15 cellular contexts compared by ENCODE assay signal in genomic region chr11:134562176-134562575, GRCh38.
"Had no signal": no experiment of that assay in that cellular context is flagged by ENCODE, and none has a peak within 500 bp of the region (broad histone marks: within the 10 kb centered on the region; RNA-seq: fewer than 3 reads in every experiment).

No MANE protein-coding gene starts in this region.

- H3K4me1 Mint-ChIP-seq: activated naive CD4-positive, alpha-beta T cell treated with anti-CD3 and anti-CD28 coated beads, Interleukin-2, amount 50 U/mL, for 24 hours had no signal

- H3K9me3 Mint-ChIP-seq: activated naive CD4-positive, alpha-beta T cell treated with anti-CD3 and anti-CD28 coated beads, Interleukin-2, amount 50 U/mL, for 24 hours; activated T-helper 2 cell treated with anti-CD3 and anti-CD28 coated beads, Interferon-gamma antibody, Interleukin-2, Interleukin-4, amounts not matched to agents 10 μg/mL and 5 μg/mL and 100 μg/mL, durations not matched to agents 14 hours and 24 hours and 36 hours; brain; nephron; T-helper 2 cell treated with Interferon-gamma antibody and Interleukin-4, amounts not matched to agents 5 μg/mL and 100 μg/mL, for 36 hours had no signal

- H3K27me3 Mint-ChIP-seq: activated naive CD4-positive, alpha-beta T cell treated with anti-CD3 and anti-CD28 coated beads, Interleukin-2, amount 50 U/mL, for 24 hours had no signal

- H3K9me3 ChIP-seq: psoas muscle, uterus had no signal

- H3K4me1 ChIP-seq: psoas muscle, uterus had no signal

- H3K4me3 Mint-ChIP-seq: activated naive CD4-positive, alpha-beta T cell treated with anti-CD3 and anti-CD28 coated beads, Interleukin-2, amount 50 U/mL, for 24 hours; brain; nephron; T-helper 2 cell treated with Interferon-gamma antibody and Interleukin-4, amounts not matched to agents 5 μg/mL and 100 μg/mL, for 36 hours had no signal

- H3K4me3 ChIP-seq: psoas muscle, uterus had no signal

- H3K27ac ChIP-seq: psoas muscle, uterus had no signal

- H3K27ac Mint-ChIP-seq: activated naive CD4-positive, alpha-beta T cell treated with anti-CD3 and anti-CD28 coated beads, Interleukin-2, amount 50 U/mL, for 24 hours; activated T-helper 2 cell treated with anti-CD3 and anti-CD28 coated beads, Interferon-gamma antibody, Interleukin-2, Interleukin-4, amounts not matched to agents 10 μg/mL and 5 μg/mL and 100 μg/mL, durations not matched to agents 14 hours and 24 hours and 36 hours; T-helper 2 cell treated with Interferon-gamma antibody and Interleukin-4, amounts not matched to agents 5 μg/mL and 100 μg/mL, for 36 hours had no signal

- DNase-seq: activated CD4-positive, alpha-beta T cell treated with anti-CD3 and anti-CD28 coated beads, Interleukin-2, amount 50 U/mL, for 4 hours; dermis blood vessel endothelial cell; left cardiac atrium; occipital lobe; psoas muscle; stimulated activated CD4-positive, alpha-beta T cell treated with anti-CD3 and anti-CD28 coated beads, Interleukin-4, amount 100 ng/mL, for 1 hour; stimulated activated CD8-positive, alpha-beta memory T cell treated with anti-CD3 and anti-CD28 coated beads, Interleukin-4, amount 100 ng/mL, for 48 hours; stimulated activated naive CD8-positive, alpha-beta T cell treated with anti-CD3 and anti-CD28 coated beads, Interleukin-15, Interleukin-2, amounts not matched to agents 100 U/mL and 50 U/mL, for 24 hours; SW 1271; uterus had no signal

- H3K27me3 ChIP-seq: uterus had no signal

- H3K36me3 ChIP-seq: uterus had no signal

- H3K36me3 Mint-ChIP-seq: activated naive CD4-positive, alpha-beta T cell treated with anti-CD3 and anti-CD28 coated beads, Interleukin-2, amount 50 U/mL, for 24 hours; brain had no signal
